In genomic region chr7:139842414-139843210, GRCh38 we compare ENCODE assay signal across 13 cellular contexts. TPM values are rescaled to one million over a fixed set of nuclear protein-coding genes. Genes with fewer than 3 reads are reported as not detected.
A peak's percentile ranks its signal among the peaks of the same experiment; 100 is the strongest.
DNase-seq lines count a peak whose midpoint lies in the region; ATAC-seq and TF ChIP-seq lines count a peak whose summit lies in the region.
"Had no signal": no experiment of that assay in that cellular context is flagged by ENCODE, and none has a peak within 500 bp of the region (broad histone marks: within the 10 kb centered on the region; RNA-seq: fewer than 3 reads in every experiment).

No MANE protein-coding gene starts in this region.

- TF ChIP-seq EP300 in tibial nerve (IDR thresholded peaks at IDR 0.05): no peak

- no peak for TF ChIP-seq POLR2A in tibial nerve (IDR thresholded peaks at IDR 0.05)

- ATAC-seq in GM19467 (IDR thresholded peaks at IDR 0.05; ENCODE audit: unreplicated experiment) (peak; percentile 73), HG03442 (IDR thresholded peaks at IDR 0.05; ENCODE audit: unreplicated experiment) (peak; percentile 82)

- no peaks in the 10 kb centered on the region for H3K27me3 ChIP-seq in tibial nerve
- H3K27me3 ChIP-seq: adrenal gland had no signal

- no peaks in the 10 kb centered on the region for H3K9me3 ChIP-seq in tibial nerve
- H3K9me3 ChIP-seq: adrenal gland had no signal

- no peak overlapping the region for H3K27ac ChIP-seq in tibial nerve

- H3K4me3 ChIP-seq in tibial nerve: no peak overlapping the region

- DNase-seq in CD1c-positive myeloid dendritic cell (ENCODE audit: extremely low spot score) (peak; percentile 20), glomerular endothelial cell (ENCODE audit: extremely low read depth, low read depth, low spot score) (peak; percentile 68), NCI-H2196 treated with DMSO at 0.1 percent for 48 hours (lab: John Stamatoyannopoulos, UW; ENCODE audit: unreplicated experiment) (no peak), AG20443 (ENCODE audit: low spot score) (no peak), tibial nerve (ENCODE audit: low spot score in 2 of 2) (no peak), ecto neural progenitor cell (ENCODE audit: low spot score) (no peak)
- DNase-seq: adrenal gland; CD4-positive, CD25-positive, alpha-beta regulatory T cell; GOT3; NCI-H1694; small intestine had no signal

- WGBS in tibial nerve, 2 donors: 74 to 85% methylated on average over 15 of the region's 15 CpGs

- no peak for TF ChIP-seq CTCF in tibial nerve (IDR thresholded peaks at IDR 0.05)

- H3K36me3 ChIP-seq in tibial nerve: no peaks in the 10 kb centered on the region
- H3K36me3 ChIP-seq: adrenal gland had no signal

- no peaks in the 10 kb centered on the region for H3K4me1 ChIP-seq in tibial nerve

RNA-seq across cellular contexts. Expression of gene TBXAS1, which starts 13.5 kb away (rescaled TPM):
- 8.1 and 9.0 TPM in 2 replicates for total RNA-seq in glomerular endothelial cell
- 10 to 100 TPM; 19.0 to 80.4 (median 30.5) TPM for total RNA-seq in tibial nerve

Comparison
In these comparisons a context has a peak if more than half of its experiments do, and no peak if none do; other contexts are left out.
1. DNase-seq: peak in CD1c-positive myeloid dendritic cell (single experiment) and glomerular endothelial cell (single experiment); none in NCI-H2196 treated with DMSO at 0.1 percent for 48 hours (single experiment), AG20443 (single experiment), tibial nerve (0 of 2) and ecto neural progenitor cell (single experiment).